ENCODE assay signal across 7 cellular contexts in the genomic region with DNA sequence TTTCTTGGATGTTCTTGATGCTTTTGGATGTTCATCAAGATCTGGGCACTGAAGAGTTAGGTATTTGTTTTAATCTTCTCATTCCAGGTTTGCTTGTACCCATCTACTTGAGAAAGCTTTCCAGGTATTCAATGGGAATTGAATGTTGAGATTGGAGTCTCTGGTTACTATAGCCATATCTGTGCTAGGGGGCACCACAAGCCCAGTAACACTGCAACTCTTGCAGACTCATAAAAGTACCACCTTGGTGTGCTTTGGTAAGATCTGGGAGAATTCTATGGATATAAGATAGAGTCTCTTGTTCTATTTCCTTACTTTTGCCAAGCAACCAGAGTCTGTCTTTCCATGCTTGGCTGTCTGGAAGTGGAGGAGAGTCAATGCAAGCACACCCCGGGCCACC.
"Had no signal": no experiment of that assay in that cellular context is flagged by ENCODE, and none has a peak within 500 bp of the region (broad histone marks: within the 10 kb centered on the region; RNA-seq: fewer than 3 reads in every experiment).

No MANE protein-coding gene starts in this region.

- H3K9me3 ChIP-seq: HAP-1 had no signal

- H3K27ac Mint-ChIP-seq: HFFc6 had no signal

- DNase-seq: GOT3, HFFc6, IMR-90, KG1 had no signal

- H3K4me3 Mint-ChIP-seq: HFFc6 had no signal

- H3K4me3 ChIP-seq: HAP-1, K562 had no signal

- H3K36me3 ChIP-seq: HAP-1 had no signal

- ATAC-seq: HCT116, K562 had no signal

- H3K4me1 ChIP-seq: HAP-1 had no signal
